In the genomic region with DNA sequence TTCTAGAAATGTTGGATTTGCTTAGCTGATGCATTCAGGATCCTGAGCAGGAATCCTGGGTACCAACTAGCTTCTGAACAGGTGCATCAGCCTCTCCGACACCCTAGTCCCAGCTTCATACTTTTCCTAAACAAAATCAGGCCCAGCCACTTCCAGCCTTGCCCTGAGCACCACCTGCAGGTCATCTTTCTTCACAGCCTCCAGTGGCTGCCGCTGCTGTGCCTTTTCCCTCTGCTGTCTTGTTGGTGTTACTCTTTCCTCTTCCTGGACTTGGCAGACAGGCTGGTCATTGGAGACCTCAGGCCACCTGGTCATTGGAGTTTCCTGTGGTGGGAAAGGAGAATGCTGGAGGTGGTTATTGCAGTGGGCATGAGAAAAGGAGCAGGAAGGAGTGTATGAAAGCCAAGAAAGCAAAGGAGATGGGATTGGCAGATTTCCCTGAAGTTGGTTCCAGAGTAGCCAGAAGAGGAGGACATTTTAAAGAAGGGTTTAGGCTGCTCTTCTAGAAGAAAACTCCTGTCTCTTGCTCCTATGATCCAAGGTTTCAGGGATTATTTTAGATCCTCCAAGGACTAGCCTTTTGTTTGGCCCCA, we compare ENCODE assay signal across 2 cellular contexts.
TF ChIP-seq lines count a peak whose summit lies in the region.

No MANE protein-coding gene starts in this region.

TF ChIP-seq in endothelial cell of umbilical vein, 7 proteins besides CTCF, POLR2A, EP300 and RAD21:
- TF ChIP-seq, protein P1, sequence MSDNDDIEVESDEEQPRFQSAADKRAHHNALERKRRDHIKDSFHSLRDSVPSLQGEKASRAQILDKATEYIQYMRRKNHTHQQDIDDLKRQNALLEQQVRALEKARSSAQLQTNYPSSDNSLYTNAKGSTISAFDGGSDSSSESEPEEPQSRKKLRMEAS (IDR thresholded peaks at IDR 0.05; ENCODE audit: insufficient read depth, insufficient read length), result no peak
- TF ChIP-seq GATA2 (IDR thresholded peaks at IDR 0.05; ENCODE audit: insufficient read depth, insufficient read length, low read depth, low read length), result no peak
- TF ChIP-seq FOS (IDR thresholded peaks at IDR 0.05; ENCODE audit: borderline replicate concordance, insufficient read depth, low read length), result no peak
- TF ChIP-seq JUN (IDR thresholded peaks at IDR 0.05; ENCODE audit: borderline replicate concordance, insufficient read depth, insufficient read length, low read depth), result no peak
- no peak for TF ChIP-seq POLR2AphosphoS5 (IDR thresholded peaks at IDR 0.05; ENCODE audit: insufficient read depth, low read depth, low read length)
- TF ChIP-seq EZH2 (IDR thresholded peaks at IDR 0.05; ENCODE audit: borderline replicate concordance, low read depth, low read length, severe bottlenecking), result no peak
- no peak for TF ChIP-seq MYC (IDR thresholded peaks at IDR 0.05; ENCODE audit: low read depth, low read length)

TF ChIP-seq in neural cell, 6 proteins besides CTCF, POLR2A, EP300 and RAD21:
- TF ChIP-seq, protein P2, sequence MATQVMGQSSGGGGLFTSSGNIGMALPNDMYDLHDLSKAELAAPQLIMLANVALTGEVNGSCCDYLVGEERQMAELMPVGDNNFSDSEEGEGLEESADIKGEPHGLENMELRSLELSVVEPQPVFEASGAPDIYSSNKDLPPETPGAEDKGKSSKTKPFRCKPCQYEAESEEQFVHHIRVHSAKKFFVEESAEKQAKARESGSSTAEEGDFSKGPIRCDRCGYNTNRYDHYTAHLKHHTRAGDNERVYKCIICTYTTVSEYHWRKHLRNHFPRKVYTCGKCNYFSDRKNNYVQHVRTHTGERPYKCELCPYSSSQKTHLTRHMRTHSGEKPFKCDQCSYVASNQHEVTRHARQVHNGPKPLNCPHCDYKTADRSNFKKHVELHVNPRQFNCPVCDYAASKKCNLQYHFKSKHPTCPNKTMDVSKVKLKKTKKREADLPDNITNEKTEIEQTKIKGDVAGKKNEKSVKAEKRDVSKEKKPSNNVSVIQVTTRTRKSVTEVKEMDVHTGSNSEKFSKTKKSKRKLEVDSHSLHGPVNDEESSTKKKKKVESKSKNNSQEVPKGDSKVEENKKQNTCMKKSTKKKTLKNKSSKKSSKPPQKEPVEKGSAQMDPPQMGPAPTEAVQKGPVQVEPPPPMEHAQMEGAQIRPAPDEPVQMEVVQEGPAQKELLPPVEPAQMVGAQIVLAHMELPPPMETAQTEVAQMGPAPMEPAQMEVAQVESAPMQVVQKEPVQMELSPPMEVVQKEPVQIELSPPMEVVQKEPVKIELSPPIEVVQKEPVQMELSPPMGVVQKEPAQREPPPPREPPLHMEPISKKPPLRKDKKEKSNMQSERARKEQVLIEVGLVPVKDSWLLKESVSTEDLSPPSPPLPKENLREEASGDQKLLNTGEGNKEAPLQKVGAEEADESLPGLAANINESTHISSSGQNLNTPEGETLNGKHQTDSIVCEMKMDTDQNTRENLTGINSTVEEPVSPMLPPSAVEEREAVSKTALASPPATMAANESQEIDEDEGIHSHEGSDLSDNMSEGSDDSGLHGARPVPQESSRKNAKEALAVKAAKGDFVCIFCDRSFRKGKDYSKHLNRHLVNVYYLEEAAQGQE (IDR thresholded peaks at IDR 0.05; ENCODE audit: borderline replicate concordance), result no peak
- TF ChIP-seq MXI1 (conservative IDR thresholded peaks at IDR 0.05; ENCODE audit: poor library complexity, severe bottlenecking) (no peak), SMC3 (conservative IDR thresholded peaks at IDR 0.05; ENCODE audit: poor library complexity) (peak; percentile 42)
